29 cellular contexts compared by ENCODE assay signal in genomic region chr3:197242784-197243432, GRCh38. TPM values are rescaled to one million over a fixed set of nuclear protein-coding genes. Genes with fewer than 3 reads are reported as not detected.
A peak's percentile ranks its signal among the peaks of the same experiment; 100 is the strongest.
DNase-seq lines count a peak whose midpoint lies in the region; ATAC-seq, FAIRE-seq and TF ChIP-seq lines count a peak whose summit lies in the region.
"Had no signal": no experiment of that assay in that cellular context is flagged by ENCODE, and none has a peak within 500 bp of the region (broad histone marks: within the 10 kb centered on the region; RNA-seq: fewer than 3 reads in every experiment).

No MANE protein-coding gene starts in this region.

- H3K9ac ChIP-seq in HCT116 (ENCODE audit: low read length) (no peak overlapping the region), kidney (ENCODE audit: low read length in 2 of 2) (no peak overlapping the region)

- intact Hi-C loops in HCT116 (cut with micrococcal nuclease), result no loop called here
- intact Hi-C loops in activated CD4-positive, alpha-beta memory T cell treated with anti-CD3 and anti-CD28 coated beads for 36 hours (cut with micrococcal nuclease), result no loop called here
- intact Hi-C loops in kidney (cut with DNase I), result no loop called here

- CTCF ChIA-PET in HCT116 (lab: Charles Lee), result no interaction called here
- CTCF ChIA-PET in WTC11 (lab: Charles Lee), result no interaction called here
- CTCF ChIA-PET in activated CD4-positive, alpha-beta memory T cell treated with anti-CD3 and anti-CD28 coated beads for 36 hours (lab: Charles Lee), result interaction anchor here (0.6 kb wide), 1 partner anchor 16 kb away, joined by 5 read pairs; no protein-coding TSS in a partner anchor

- H3K27ac Mint-ChIP-seq in WTC11, result peak overlapping the region; percentile 86
- H3K27ac Mint-ChIP-seq in neural crest cell (ENCODE audit: unreplicated experiment), result peak overlapping the region; percentile 55
- H3K27ac Mint-ChIP-seq in activated CD4-positive, alpha-beta memory T cell treated with anti-CD3 and anti-CD28 coated beads for 36 hours, result no peak overlapping the region
- H3K27ac Mint-ChIP-seq: activated CD4-positive, alpha-beta T cell treated with anti-CD3 and anti-CD28 coated beads for 36 hours had no signal

- peaks cover 0 to 26% of the 10 kb centered on the region in 2 experiments; a peak in 1 of 4 replicates for H3K36me3 ChIP-seq in HCT116 (ENCODE audit: control insufficient read depth in 1 of 2, insufficient read depth in 2 of 2, low read length in 2 of 2)
- H3K36me3 ChIP-seq in kidney (ENCODE audit: control insufficient read depth in 1 of 2, insufficient read depth in 2 of 2, low read length in 2 of 2), result peaks cover 4 to 6% of the 10 kb centered on the region in 2 donors

- peaks cover 96% of the 10 kb centered on the region for H3K79me2 ChIP-seq in HCT116 (ENCODE audit: insufficient read depth, low read length)

- H2AFZ ChIP-seq in HCT116 (ENCODE audit: low read depth, low read length, poor library complexity, severe bottlenecking), result no peak overlapping the region

- POLR2A ChIA-PET in HCT116 (lab: Charles Lee) (no interaction called here), WTC11 (lab: Charles Lee) (no interaction called here)
- POLR2A ChIA-PET in activated CD4-positive, alpha-beta memory T cell treated with anti-CD3 and anti-CD28 coated beads for 36 hours (lab: Charles Lee), result no interaction called here

- H3K4me3 Mint-ChIP-seq in WTC11 (no peak overlapping the region), neural crest cell (no peak overlapping the region)
- H3K4me3 Mint-ChIP-seq in activated CD4-positive, alpha-beta memory T cell treated with anti-CD3 and anti-CD28 coated beads for 36 hours, result no peak overlapping the region
- H3K4me3 Mint-ChIP-seq: activated CD4-positive, alpha-beta T cell treated with anti-CD3 and anti-CD28 coated beads for 36 hours; CD14-positive monocyte had no signal

- H3K27me3 Mint-ChIP-seq in WTC11 (ENCODE audit: low read depth) (no peaks in the 10 kb centered on the region; the same call in 1 of the 2 replicates), neural crest cell (ENCODE audit: low read depth) (no peaks in the 10 kb centered on the region)
- H3K27me3 Mint-ChIP-seq in activated CD4-positive, alpha-beta memory T cell treated with anti-CD3 and anti-CD28 coated beads for 36 hours, result no peaks in the 10 kb centered on the region
- H3K27me3 Mint-ChIP-seq: activated CD4-positive, alpha-beta T cell treated with anti-CD3 and anti-CD28 coated beads for 36 hours had no signal

- TF ChIP-seq CTCF in HCT116 (IDR thresholded peaks at IDR 0.05 in 2 of 3, conservative IDR thresholded peaks at IDR 0.05 in 1 of 3; ENCODE audit: borderline replicate concordance in 1 of 3, insufficient read depth in 1 of 3, low read depth in 2 of 3, low read length in 2 of 3) (no peak), WTC11 (IDR thresholded peaks at IDR 0.05) (no peak), epithelial cell of esophagus (IDR thresholded peaks at IDR 0.05; ENCODE audit: insufficient read depth, low read depth, low read length, missing control alignments) (no peak), neural crest cell (conservative IDR thresholded peaks at IDR 0.05) (no peak), kidney (IDR thresholded peaks at IDR 0.05; ENCODE audit: borderline replicate concordance, extremely low read depth, insufficient read depth) (no peak)

- H4K20me1 ChIP-seq in HCT116 (ENCODE audit: insufficient read depth), result no peaks in the 10 kb centered on the region

- no peak overlapping the region for H3K4me2 ChIP-seq in HCT116 (ENCODE audit: low read length)

- RAD21 ChIA-PET in HCT116 (lab: Charles Lee; ENCODE audit: low non-redundant PET in 1 of 2, low total read pairs in 2 of 2, uncharacterized antibody in 2 of 2, unreplicated experiment in 2 of 2), result no interaction called here

- H3K4me1 Mint-ChIP-seq in WTC11 (peaks cover 42% of the 10 kb centered on the region), neural crest cell (no peaks in the 10 kb centered on the region)
- H3K4me1 Mint-ChIP-seq in activated CD4-positive, alpha-beta memory T cell treated with anti-CD3 and anti-CD28 coated beads for 36 hours (ENCODE audit: low read depth), result peaks cover 30% of the 10 kb centered on the region

- ATAC-seq in HCT116, result no peak
- peak; percentile 39; the same call in 1 of the 2 replicates for ATAC-seq in WTC11
- ATAC-seq: activated CD4-positive, alpha-beta T cell treated with anti-CD3 and anti-CD28 coated beads for 36 hours; heart right ventricle; left colon; sciatic nerve; stimulated activated naive CD8-positive, alpha-beta T cell treated with anti-CD3 and anti-CD28 coated beads, Interleukin-15, Interleukin-2, amounts not matched to agents 100 U/mL and 50 U/mL, for 24 hours had no signal

- peaks cover 62% of the 10 kb centered on the region for H3K9me3 Mint-ChIP-seq in WTC11
- H3K9me3 Mint-ChIP-seq in neural crest cell, result peaks cover 31% of the 10 kb centered on the region
- H3K9me3 Mint-ChIP-seq in activated CD4-positive, alpha-beta memory T cell treated with anti-CD3 and anti-CD28 coated beads for 36 hours, result peaks cover 48% of the 10 kb centered on the region

- H3K4me3 ChIP-seq in HCT116 (replicated peaks in 1 of 2; ENCODE audit: low read depth in 1 of 2, low read length in 2 of 2) (no peak overlapping the region), epithelial cell of esophagus (ENCODE audit: low read length) (no peak overlapping the region), kidney (ENCODE audit: low read length in 2 of 2) (no peak overlapping the region)
- H3K4me3 ChIP-seq: heart right ventricle, testis had no signal

- H3K9me3 ChIP-seq in HCT116 (ENCODE audit: control insufficient read depth in 1 of 2, insufficient read depth in 1 of 2, low read depth in 1 of 2, low read length in 2 of 2) (peaks cover 16 to 21% of the 10 kb centered on the region in 2 experiments; a peak in 3 of 4 replicates), kidney (ENCODE audit: control insufficient read depth in 1 of 2, low read length in 2 of 2) (peaks cover 6 to 11% of the 10 kb centered on the region in 2 donors)
- H3K9me3 ChIP-seq: testis had no signal

- no peak for TF ChIP-seq RAD21 in HCT116 (IDR thresholded peaks at IDR 0.05; ENCODE audit: low read depth)

- no peak overlapping the region for H3K27ac ChIP-seq in HCT116 (ENCODE audit: low read depth, low read length)
- no peak overlapping the region for H3K27ac ChIP-seq in kidney (ENCODE audit: low read depth in 2 of 2, low read length in 2 of 2)
- H3K27ac ChIP-seq: heart right ventricle, testis had no signal

- no peaks in the 10 kb centered on the region for H3K9me2 ChIP-seq in HCT116 (ENCODE audit: insufficient read depth)

- no peak for TF ChIP-seq POLR2A in HCT116 (IDR thresholded peaks at IDR 0.05; ENCODE audit: borderline replicate concordance, extremely low read depth, insufficient read depth, insufficient read length)

- no peak for FAIRE-seq in kidney (lab: Jason Lieb, UNC)
- FAIRE-seq: urothelium cell line had no signal

- no TSS peak for BruUV-seq in HCT116 (replicated peaks; lab: Mats Ljungman, UMichigan)

- H3K36me3 Mint-ChIP-seq in WTC11, result peaks cover 60% of the 10 kb centered on the region
- peaks cover 78% of the 10 kb centered on the region for H3K36me3 Mint-ChIP-seq in neural crest cell (ENCODE audit: low read depth)
- H3K36me3 Mint-ChIP-seq in activated CD4-positive, alpha-beta memory T cell treated with anti-CD3 and anti-CD28 coated beads for 36 hours, result peaks cover 54% of the 10 kb centered on the region

- H3K4me1 ChIP-seq in HCT116 (ENCODE audit: control insufficient read depth in 1 of 2, insufficient read depth in 2 of 2, low read length in 2 of 2), result no peaks in the 10 kb centered on the region
- no peaks in the 10 kb centered on the region for H3K4me1 ChIP-seq in kidney (ENCODE audit: control insufficient read depth in 1 of 2, insufficient read depth in 1 of 2, low read depth in 1 of 2, low read length in 2 of 2)
- H3K4me1 ChIP-seq: testis had no signal

- H3K27me3 ChIP-seq in HCT116 (ENCODE audit: insufficient read depth, low read length), result no peaks in the 10 kb centered on the region
- H3K27me3 ChIP-seq: heart right ventricle, testis had no signal

- DNase-seq in HCT116 (ENCODE audit: low read depth, low spot score), result no peak
- no peak for DNase-seq in WTC11 (ENCODE audit: low spot score)
- peak; percentile 36 for DNase-seq in epithelial cell of esophagus (ENCODE audit: low read depth)
- no peak for DNase-seq in neural crest cell (ENCODE audit: low read depth, low spot score)
- DNase-seq in activated CD4-positive, alpha-beta memory T cell treated with anti-CD3 and anti-CD28 coated beads for 36 hours, result no peak
- DNase-seq in KG1 (lab: John Stamatoyannopoulos, UW), result no peak
- DNase-seq in stimulated activated CD4-positive, alpha-beta T cell treated with anti-CD3 and anti-CD28 coated beads, Interleukin-4, amount 100 ng/mL, for 24 hours, result no peak
- no peak for DNase-seq in kidney
- DNase-seq: activated CD4-positive, alpha-beta T cell treated with anti-CD3 and anti-CD28 coated beads for 36 hours; activated CD8-positive, alpha-beta memory T cell treated with anti-CD3 and anti-CD28 coated beads for 24 hours; activated effector memory CD4-positive, alpha-beta T cell treated with Interleukin-2 at 50 U/mL for 16 hours; Calu3; cerebellar nuclear complex; DMS79 treated with DMSO at 0.1 percent for 48 hours; foreskin melanocyte; heart right ventricle; IMR-90; left colon; MM.1S; NCI-H2029 treated with DMSO at 0.1 percent for 48 hours; NCI-H345; NCI-H748 treated with DMSO at 0.1 percent for 48 hours; posterior cingulate gyrus; stimulated activated CD4-positive, alpha-beta T cell treated with anti-CD3 and anti-CD28 coated beads, Interleukin-15, amount 100 ng/mL, for 24 hours; stimulated activated naive CD8-positive, alpha-beta T cell treated with anti-CD3 and anti-CD28 coated beads, Interleukin-15, Interleukin-2, amounts not matched to agents 100 U/mL and 50 U/mL, for 24 hours; testis had no signal

TF ChIP-seq in HCT116, 20 proteins besides CTCF, POLR2A, EP300 and RAD21 (continues in another document):
- peak; percentile 69; the same call in 1 of the 2 replicates for TF ChIP-seq CBX3 (IDR thresholded peaks at IDR 0.05; ENCODE audit: low read depth)

TF ChIP-seq in WTC11, 78 proteins besides CTCF, POLR2A, EP300 and RAD21 (continues in another document):
- no peak for TF ChIP-seq RORB (CRISPR knock-in tag; IDR thresholded peaks at IDR 0.05)

RNA-seq across cellular contexts. Expression of gene DLG1, which starts 55.5 kb away (rescaled TPM):
- 89.8 TPM for total RNA-seq in HCT116 (2021; ENCODE audit: unreplicated experiment)
- polyA plus RNA-seq in HCT116 (2012), result 23.3 and 30.4 TPM in 2 replicates
- 72.0 to 81.1 TPM (median 72.7 TPM) in 3 replicates for total RNA-seq in WTC11 (2021)
- 91.4 and 95.5 TPM in 2 replicates for total RNA-seq in neural crest cell
- total RNA-seq in activated CD4-positive, alpha-beta memory T cell treated with anti-CD3 and anti-CD28 coated beads for 36 hours, result 10 to 100 TPM; 52.6 to 53.3 TPM
- total RNA-seq in kidney, result 101 TPM
- polyA plus RNA-seq in kidney (ENCODE audit: insufficient read depth, low read depth, low replicate concordance), result 19.4 TPM
